Comparison of ENCODE assay signal across 34 cellular contexts in the genomic region with DNA sequence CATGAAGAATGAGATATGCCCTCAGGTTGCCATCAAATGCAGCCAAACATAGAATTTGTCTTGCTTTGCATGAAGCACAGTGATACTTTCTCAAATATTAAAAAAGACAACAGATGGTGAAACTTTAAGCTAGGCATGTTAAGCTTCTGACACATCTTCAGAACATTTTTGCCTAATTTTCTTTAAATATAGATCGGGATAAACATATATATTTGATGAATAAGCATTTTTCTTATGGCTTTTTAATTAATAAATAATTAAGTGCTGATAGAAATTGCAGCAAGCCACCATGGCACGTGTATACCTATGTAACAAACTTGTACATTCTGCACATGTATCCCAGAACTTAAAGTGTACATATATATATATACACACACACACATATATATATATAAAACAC.
"Had no signal": no experiment of that assay in that cellular context is flagged by ENCODE, and none has a peak within 500 bp of the region (broad histone marks: within the 10 kb centered on the region; RNA-seq: fewer than 3 reads in every experiment).

No MANE protein-coding gene starts in this region.

- H3K4me1 ChIP-seq: adrenal gland, body of pancreas, breast epithelium had no signal

- H3K4me3 ChIP-seq: adrenal gland, body of pancreas, breast epithelium had no signal

- H3K27ac ChIP-seq: adrenal gland, body of pancreas, brain microvascular endothelial cell, breast epithelium, VCaP had no signal

- DNase-seq: activated B cell treated with CpG ODN at 0.5 μM for 24 hours; activated CD4-positive, alpha-beta memory T cell treated with anti-CD3 and anti-CD28 coated beads for 36 hours; activated CD4-positive, alpha-beta T cell treated with anti-CD3 and anti-CD28 coated beads for 4 hours; activated CD4-positive, alpha-beta T cell treated with anti-CD3 and anti-CD28 coated beads, Interleukin-2, amount 10 ng/mL, durations not matched to agents 24 days and 14 days; activated CD4-positive, alpha-beta T cell treated with anti-CD3 and anti-CD28 coated beads, Interleukin-2, amount 50 U/mL, for 1 hour; activated CD4-positive, alpha-beta T cell treated with anti-CD3 and anti-CD28 coated beads, Interleukin-2, amount 50 U/mL, for 4 hours; activated CD4-positive, CD25-positive, alpha-beta regulatory T cell treated with anti-CD3 and anti-CD28 coated beads, Interleukin-2, amount 50 U/mL, for 72 hours; activated CD8-positive, alpha-beta memory T cell treated with anti-CD3 and anti-CD28 coated beads, Interleukin-2, amount 50 U/mL, for 4 hours; activated CD8-positive, alpha-beta T cell treated with anti-CD3 and anti-CD28 coated beads for 36 hours; activated effector memory CD4-positive, alpha-beta T cell treated with anti-CD3 and anti-CD28 coated beads, Interleukin-2, amount 50 U/mL, for 16 hours; activated gamma-delta T cell treated with Interleukin-2 at 50 U/mL for 16 hours; activated naive CD4-positive, alpha-beta T cell; activated naive CD4-positive, alpha-beta T cell treated with anti-CD3 and anti-CD28 coated beads for 36 hours; activated naive CD4-positive, alpha-beta T cell treated with anti-CD3 and anti-CD28 coated beads, Interleukin-2, amount 50 U/mL, for 16 hours; activated naive CD8-positive, alpha-beta T cell treated with anti-CD3 and anti-CD28 coated beads for 36 hours; activated T-cell treated with anti-CD3 and anti-CD28 coated beads for 4 hours; activated T-cell treated with anti-CD3 and anti-CD28 coated beads, Interleukin-2, amount 50 U/mL, for 1 hour; activated T-cell treated with anti-CD3 and anti-CD28 coated beads, Interleukin-2, amount 50 U/mL, for 4 hours; activated T-cell treated with anti-CD3 and anti-CD28 coated beads, Interleukin-2, amount 50 U/mL, for 72 hours; adrenal gland; amniotic stem cell; aorta; body of pancreas; brain microvascular endothelial cell; central memory CD4-positive, alpha-beta T cell; T-helper 2 cell; T-helper 9 cell had no signal

- H3K27me3 ChIP-seq: adrenal gland, body of pancreas, brain microvascular endothelial cell, breast epithelium had no signal

- FAIRE-seq: astrocyte, colon, TTC549 had no signal

- H3K9me3 ChIP-seq: adrenal gland, body of pancreas, breast epithelium had no signal

- H3K36me3 ChIP-seq: adrenal gland, brain microvascular endothelial cell, breast epithelium had no signal

- ATAC-seq: activated CD8-positive, alpha-beta T cell treated with anti-CD3 and anti-CD28 coated beads for 36 hours; activated naive CD4-positive, alpha-beta T cell treated with anti-CD3 and anti-CD28 coated beads, Interleukin-2, amount 50 U/mL, for 72 hours; activated T-cell treated with anti-CD3 and anti-CD28 coated beads, Interleukin-2, amount 50 U/mL, for 4 hours; activated T-cell treated with anti-CD3 and anti-CD28 coated beads, Interleukin-2, amount 50 U/mL, for 72 hours; activated T-helper 17 cell treated with anti-CD3 and anti-CD28 coated beads, Interleukin-2, amount 50 U/mL, for 72 hours; body of pancreas had no signal
